In genomic region chr5:151158287-151158661, GRCh38 we compare ENCODE assay signal across 8 cellular contexts. TPM values are rescaled to one million over a fixed set of nuclear protein-coding genes. Genes with fewer than 3 reads are reported as not detected.
DNase-seq lines count a peak whose midpoint lies in the region; ATAC-seq, FAIRE-seq and TF ChIP-seq lines count a peak whose summit lies in the region.

No MANE protein-coding gene starts in this region.

- peak overlapping the region; percentile 99 for H3K4me3 Mint-ChIP-seq in CD4-positive, alpha-beta T cell

- no peak for TF ChIP-seq CTCF in CD4-positive, alpha-beta T cell (IDR thresholded peaks at IDR 0.05)
- no peak for TF ChIP-seq CTCF in bronchial epithelial cell (IDR thresholded peaks at IDR 0.05; ENCODE audit: insufficient read depth, low read length, severe bottlenecking)

- no peak for DNase-seq in CD4-positive, alpha-beta T cell
- no peak for DNase-seq in Jurkat, Clone E6-1 (ENCODE audit: low read depth, low spot score)
- DNase-seq in bronchial epithelial cell (ENCODE audit: low read depth) (no peak), sciatic nerve (ENCODE audit: low spot score) (no peak), mucosa of gallbladder (ENCODE audit: low spot score) (no peak)

- no peaks in the 10 kb centered on the region for H3K9me3 ChIP-seq in CD4-positive, alpha-beta T cell (ENCODE audit: control insufficient read depth, low read length)
- H3K9me3 ChIP-seq in mononuclear cell (ENCODE audit: low read depth, low read length), result no peaks in the 10 kb centered on the region

- peaks cover 72% of the 10 kb centered on the region for H3K4me1 Mint-ChIP-seq in CD4-positive, alpha-beta T cell (ENCODE audit: low read depth)

- intact Hi-C loops in CD4-positive, alpha-beta T cell (cut with DNase I, micrococcal nuclease), result loop anchor here (2.0 to 5.0 kb wide), 3 partner anchors 15 to 94 kb away; partner anchors contain the start of gene GM2A (in 1 of the 2)
- intact Hi-C loops in sciatic nerve (cut with DNase I), result no loop called here

- H3K36me3 Mint-ChIP-seq in CD4-positive, alpha-beta T cell (ENCODE audit: low read depth), result peaks cover 29% of the 10 kb centered on the region

- no peaks in the 10 kb centered on the region for H3K27me3 Mint-ChIP-seq in CD4-positive, alpha-beta T cell

- H3K36me3 ChIP-seq in bronchial epithelial cell (ENCODE audit: control insufficient read depth, insufficient read depth, low read length), result no peaks in the 10 kb centered on the region

- H3K27ac Mint-ChIP-seq in CD4-positive, alpha-beta T cell, result peak overlapping the region; percentile 91

- POLR2A ChIA-PET in CD4-positive, alpha-beta T cell (lab: Charles Lee), result interaction anchor here (0.5 to 6.3 kb wide), 9 partner anchors 10 to 94 kb away, joined by 3 to 71 read pairs (median 7); partner anchors contain the start of genes CCDC69, GM2A and TNIP1

- ATAC-seq in CD4-positive, alpha-beta T cell (ENCODE audit: poor library complexity), result no peak
- ATAC-seq in sciatic nerve (no peak), HG02678 (IDR thresholded peaks at IDR 0.05; ENCODE audit: unreplicated experiment) (no peak)
- ATAC-seq in activated CD4-positive, CD25-positive, alpha-beta regulatory T cell treated with anti-CD3 and anti-CD28 coated beads, Interleukin-2, amount 50 U/mL, for 24 hours, result no peak

- H3K27me3 ChIP-seq in CD4-positive, alpha-beta T cell (ENCODE audit: control insufficient read depth, insufficient read depth, low read length), result no peaks in the 10 kb centered on the region
- H3K27me3 ChIP-seq in bronchial epithelial cell (ENCODE audit: control insufficient read depth, insufficient read depth, low read length) (no peaks in the 10 kb centered on the region), mononuclear cell (ENCODE audit: insufficient read depth, low read length) (no peaks in the 10 kb centered on the region)

- peak overlapping the region; percentile 80 for H3K4me3 ChIP-seq in Jurkat, Clone E6-1 (ENCODE audit: low read length)
- peak overlapping the region; percentile 48 for H3K4me3 ChIP-seq in bronchial epithelial cell (ENCODE audit: low read depth, low read length)
- peak overlapping the region; percentile 84 for H3K4me3 ChIP-seq in mononuclear cell (ENCODE audit: low read length)

- CTCF ChIA-PET in CD4-positive, alpha-beta T cell (lab: Charles Lee), result interaction anchor here (1.2 to 3.6 kb wide), 3 partner anchors 10 to 81 kb away, joined by 4 to 27 read pairs (median 7); no protein-coding TSS in a partner anchor

- FAIRE-seq in bronchial epithelial cell (lab: Jason Lieb, UNC), result no peak

- H3K9me3 Mint-ChIP-seq in CD4-positive, alpha-beta T cell, result no peaks in the 10 kb centered on the region

- H3K27ac ChIP-seq in CD4-positive, alpha-beta T cell (ENCODE audit: low read depth, low read length), result peak overlapping the region; percentile 89

- H3K4me1 ChIP-seq in mononuclear cell (ENCODE audit: insufficient read depth, low read length), result peaks cover 62% of the 10 kb centered on the region

RNA-seq across cellular contexts. Expression of gene ANXA6, which starts 0.7 kb away (rescaled TPM):
- 100 to 1,000 TPM; 108 to 130 TPM for total RNA-seq in CD4-positive, alpha-beta T cell
- 276 TPM for polyA plus RNA-seq in Jurkat, Clone E6-1 (2012; ENCODE audit: insufficient read depth, insufficient read length)
- total RNA-seq in bronchial epithelial cell (1.3 and 11.3 TPM in 2 replicates), mononuclear cell (127 TPM), sciatic nerve (211 TPM), mucosa of gallbladder (153 TPM)
